Comparison of ENCODE assay signal across 26 cellular contexts in the genomic region with DNA sequence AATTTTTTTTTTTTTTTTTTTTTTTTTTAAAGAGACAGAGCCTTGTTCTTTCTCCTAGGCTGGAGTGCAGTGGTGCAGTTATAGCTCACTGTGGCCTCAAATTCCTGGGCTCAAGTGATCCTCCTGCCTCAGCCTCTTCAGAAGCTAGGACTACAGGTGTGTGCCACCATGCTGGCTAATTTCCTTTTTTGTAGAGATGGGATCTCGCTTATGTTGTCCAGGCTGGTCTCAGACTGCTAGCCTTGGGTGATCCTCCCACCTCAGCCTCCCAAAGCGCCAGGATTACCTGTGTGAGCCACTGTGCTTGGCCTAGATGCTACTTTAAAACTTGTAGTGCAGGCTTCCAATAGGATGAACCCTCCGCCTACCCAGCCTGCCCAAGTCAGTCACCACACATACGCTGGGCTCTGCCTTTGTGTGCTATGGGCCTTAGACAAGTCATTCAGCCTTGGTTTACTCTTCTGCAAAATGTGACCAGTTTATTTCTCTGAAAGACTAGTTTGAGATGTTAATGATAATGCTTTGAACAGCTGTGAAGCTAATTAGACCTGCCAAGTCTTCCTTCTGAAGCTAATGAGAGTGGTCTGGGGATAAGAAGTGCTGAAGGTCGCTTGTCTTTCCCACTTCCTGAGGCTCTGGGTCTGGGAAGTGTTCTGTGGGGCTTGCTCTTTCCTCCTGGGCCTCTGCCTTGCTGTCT. TPM values are rescaled to one million over a fixed set of nuclear protein-coding genes. Genes with fewer than 3 reads are reported as not detected.
DNase-seq lines count a peak whose midpoint lies in the region; ATAC-seq and TF ChIP-seq lines count a peak whose summit lies in the region.
"Had no signal": no experiment of that assay in that cellular context is flagged by ENCODE, and none has a peak within 500 bp of the region (broad histone marks: within the 10 kb centered on the region; RNA-seq: fewer than 3 reads in every experiment).

No MANE protein-coding gene starts in this region.

- no peak for TF ChIP-seq EP300 in stomach (IDR thresholded peaks at IDR 0.05)

- no peak for TF ChIP-seq RAD21 in liver (IDR thresholded peaks at IDR 0.05)

- peaks cover 65% of the 10 kb centered on the region for H3K36me3 Mint-ChIP-seq in Caco-2 (ENCODE audit: insufficient read depth, unreplicated experiment)
- H3K36me3 Mint-ChIP-seq: naive thymus-derived CD4-positive, alpha-beta T cell; T-cell had no signal

- H4K20me1 ChIP-seq in KMS-11 (ENCODE audit: insufficient read depth), result no peaks in the 10 kb centered on the region

- peak overlapping the region; percentile 34; the same call in 1 of the 2 replicates for H3K27ac ChIP-seq in KMS-11
- peak overlapping the region; percentile 1 for H3K27ac ChIP-seq in angular gyrus (ENCODE audit: low read depth, low read length)
- peak overlapping the region; percentile 1 to 66 for H3K27ac ChIP-seq in liver (ENCODE audit: low read depth in 1 of 2, low read length in 2 of 2)
- peak overlapping the region; percentile 25 to 61 (median 47) for H3K27ac ChIP-seq in stomach
- H3K27ac ChIP-seq: C4-2B, gastroesophageal sphincter had no signal

- H3K4me1 Mint-ChIP-seq in Caco-2 (ENCODE audit: low read depth, unreplicated experiment), result peaks cover 18% of the 10 kb centered on the region

- H3K9me3 ChIP-seq in liver (ENCODE audit: control insufficient read depth in 4 of 4, low read length in 3 of 4) (no peaks in the 10 kb centered on the region), stomach (no peaks in the 10 kb centered on the region), Caco-2 (no peaks in the 10 kb centered on the region)
- H3K9me3 ChIP-seq: gastroesophageal sphincter, HAP-1 had no signal

- H3K9me3 Mint-ChIP-seq in Caco-2 (ENCODE audit: unreplicated experiment), result no peaks in the 10 kb centered on the region
- H3K9me3 Mint-ChIP-seq: activated CD4-positive, alpha-beta memory T cell treated with anti-CD3 and anti-CD28 coated beads for 36 hours; activated naive CD4-positive, alpha-beta T cell treated with anti-CD3 and anti-CD28 coated beads, Interleukin-2, amount 10 ng/mL, durations not matched to agents 7 days and 5 days; activated T-helper 1 cell treated with anti-CD3 and anti-CD28 coated beads, Interleukin-12 subunit alpha, Interleukin-12 subunit beta, Interleukin-2, Interleukin-4 antibody, amounts not matched to agents 30 ng/mL and 10 ng/mL and 1 ng/mL, durations not matched to agents 14 hours and 24 hours and 36 hours; naive thymus-derived CD4-positive, alpha-beta T cell; T-cell had no signal

- peak overlapping the region; percentile 14; the same call in 1 of the 2 replicates for H3K9ac ChIP-seq in KMS-11
- H3K9ac ChIP-seq in liver (ENCODE audit: low read depth in 1 of 2, low read length in 2 of 2), result no peak overlapping the region

- peak overlapping the region; percentile 24; the same call in 1 of the 2 replicates for H3K4me2 ChIP-seq in KMS-11

- CTCF ChIA-PET in Caco-2 (lab: Charles Lee), result interaction anchor here (0.6 to 0.7 kb wide), 2 partner anchors 54 to 129 kb away, joined by 4 to 8 read pairs; no protein-coding TSS in a partner anchor

- intact Hi-C loops in stomach (cut with DNase I; ENCODE audit: low total_unique reads), result no loop called here
- intact Hi-C loops in Caco-2 (cut with micrococcal nuclease; ENCODE audit: unreplicated experiment), result loop anchor here (10.0 kb wide), 1 partner anchor 1495 kb away; a partner anchor contains a TSS

- H3K4me3 ChIP-seq in KMS-11 (IDR thresholded peaks at IDR 0.05; ENCODE audit: insufficient read depth, low read depth, low read length) (no peak overlapping the region), liver (ENCODE audit: low read depth in 1 of 3, low read length in 3 of 3) (no peak overlapping the region), stomach (peak overlapping the region in 1 of 4 donors; percentile 34), Caco-2 (ENCODE audit: low read depth, low read length) (no peak overlapping the region)
- H3K4me3 ChIP-seq: gastroesophageal sphincter, HAP-1 had no signal

- POLR2A ChIA-PET in Caco-2 (lab: Charles Lee), result no interaction called here

- H3K27me3 ChIP-seq in KMS-11 (ENCODE audit: insufficient read depth, low read depth) (no peaks in the 10 kb centered on the region), liver (ENCODE audit: control insufficient read depth in 4 of 4, insufficient read depth in 4 of 4, low read length in 3 of 4) (no peaks in the 10 kb centered on the region), stomach (no peaks in the 10 kb centered on the region), Caco-2 (replicated peaks; ENCODE audit: control insufficient read depth, insufficient read depth, low read length) (no peaks in the 10 kb centered on the region)
- H3K27me3 ChIP-seq: gastroesophageal sphincter had no signal

- peaks cover 10% of the 10 kb centered on the region; the same call in 1 of the 2 replicates for H3K79me2 ChIP-seq in KMS-11 (ENCODE audit: insufficient read depth, low read depth)

- no TSS peak for BruUV-seq in Caco-2 (replicated peaks; lab: Mats Ljungman, UMichigan)

- TF ChIP-seq CTCF in KMS-11 (conservative IDR thresholded peaks at IDR 0.05; ENCODE audit: low read depth, low read length) (no peak), liver (IDR thresholded peaks at IDR 0.05; ENCODE audit: low read depth, low read length, missing input control) (no peak), stomach (IDR thresholded peaks at IDR 0.05) (no peak), Caco-2 (IDR thresholded peaks at IDR 0.05; ENCODE audit: insufficient read depth in 1 of 2, low read depth in 1 of 2, low read length in 1 of 2, severe bottlenecking in 1 of 2, unreplicated experiment in 1 of 2) (no peak)

- no peak for TF ChIP-seq POLR2A in stomach (IDR thresholded peaks at IDR 0.05)

- H3K36me3 ChIP-seq in KMS-11 (ENCODE audit: insufficient read depth) (no peaks in the 10 kb centered on the region), liver (ENCODE audit: control insufficient read depth in 4 of 4, insufficient read depth in 3 of 4, low read depth in 1 of 4, low read length in 3 of 4) (peaks cover 0 to 12% (median 0%) of the 10 kb centered on the region in 4 donors), stomach (no peaks in the 10 kb centered on the region), Caco-2 (ENCODE audit: control insufficient read depth, insufficient read depth, low read length) (peaks cover 3% of the 10 kb centered on the region; the same call in 1 of the 2 replicates)
- H3K36me3 ChIP-seq: gastroesophageal sphincter had no signal

- DNase-seq in stomach (no peak), Caco-2 (no peak), HCEC 1CT (no peak), NCI-H510A treated with DMSO at 0.1 percent for 48 hours (lab: John Stamatoyannopoulos, UW) (no peak)
- DNase-seq: activated CD4-positive, alpha-beta memory T cell treated with anti-CD3 and anti-CD28 coated beads for 36 hours; activated CD8-positive, alpha-beta memory T cell treated with anti-CD3 and anti-CD28 coated beads, Interleukin-2, amount 50 U/mL, for 4 hours; activated naive CD4-positive, alpha-beta T cell treated with anti-CD3 and anti-CD28 coated beads, Interleukin-2, amount 10 ng/mL, durations not matched to agents 7 days and 5 days; amygdala; cortex of kidney; hypothalamus; Kasumi-1; naive thymus-derived CD4-positive, alpha-beta T cell; NCI-H524; NK-92 treated with Interleukin-12 subunit alpha and Interleukin-12 subunit beta, amount 100 ng/mL, for 24 hours; occipital lobe; stimulated activated CD4-positive, alpha-beta T cell treated with anti-CD3 and anti-CD28 coated beads, Interleukin-2, amount 100 ng/mL, for 24 hours; T-cell had no signal

- peaks cover 23% of the 10 kb centered on the region for H3K4me1 ChIP-seq in KMS-11 (ENCODE audit: low read depth, poor library complexity, severe bottlenecking)
- peaks cover 13 to 70% (median 32%) of the 10 kb centered on the region in 4 donors for H3K4me1 ChIP-seq in liver (ENCODE audit: control insufficient read depth in 4 of 4, insufficient read depth in 4 of 4, low read length in 3 of 4)
- peaks cover 36 to 72% (median 66%) of the 10 kb centered on the region in 4 donors for H3K4me1 ChIP-seq in stomach
- peaks cover 28% of the 10 kb centered on the region for H3K4me1 ChIP-seq in Caco-2

- ATAC-seq in HG03135 (IDR thresholded peaks at IDR 0.05; ENCODE audit: unreplicated experiment), result no peak
- ATAC-seq: gastroesophageal sphincter; left lobe of liver; naive thymus-derived CD4-positive, alpha-beta T cell; T-cell had no signal

- no peak overlapping the region for H3K4me3 Mint-ChIP-seq in Caco-2 (ENCODE audit: unreplicated experiment)
- H3K4me3 Mint-ChIP-seq: activated CD4-positive, alpha-beta memory T cell treated with anti-CD3 and anti-CD28 coated beads for 36 hours; activated naive CD4-positive, alpha-beta T cell treated with anti-CD3 and anti-CD28 coated beads, Interleukin-2, amount 10 ng/mL, durations not matched to agents 7 days and 5 days; activated T-helper 1 cell treated with anti-CD3 and anti-CD28 coated beads, Interleukin-12 subunit alpha, Interleukin-12 subunit beta, Interleukin-2, Interleukin-4 antibody, amounts not matched to agents 30 ng/mL and 10 ng/mL and 1 ng/mL, durations not matched to agents 14 hours and 24 hours and 36 hours; naive thymus-derived CD4-positive, alpha-beta T cell; T-cell had no signal

- H2AFZ ChIP-seq in KMS-11 (ENCODE audit: low read depth), result no peak overlapping the region

- no peak overlapping the region for H3K27ac Mint-ChIP-seq in Caco-2 (ENCODE audit: unreplicated experiment)
- H3K27ac Mint-ChIP-seq: activated CD4-positive, alpha-beta memory T cell treated with anti-CD3 and anti-CD28 coated beads for 36 hours; activated naive CD4-positive, alpha-beta T cell treated with anti-CD3 and anti-CD28 coated beads, Interleukin-2, amount 10 ng/mL, durations not matched to agents 7 days and 5 days; activated T-helper 1 cell treated with anti-CD3 and anti-CD28 coated beads, Interleukin-12 subunit alpha, Interleukin-12 subunit beta, Interleukin-2, Interleukin-4 antibody, amounts not matched to agents 30 ng/mL and 10 ng/mL and 1 ng/mL, durations not matched to agents 14 hours and 24 hours and 36 hours; naive thymus-derived CD4-positive, alpha-beta T cell; T-cell had no signal

- WGBS in liver, result 93% methylated on average over 5 of the region's 5 CpGs
- 59 to 83% (median 73%) methylated on average over 3 to 5 of the region's 5 CpGs for WGBS in stomach, 5 donors

- H3K27me3 Mint-ChIP-seq in Caco-2 (ENCODE audit: insufficient read depth, unreplicated experiment), result no peaks in the 10 kb centered on the region
- H3K27me3 Mint-ChIP-seq: activated CD4-positive, alpha-beta memory T cell treated with anti-CD3 and anti-CD28 coated beads for 36 hours had no signal

TF ChIP-seq in liver, 16 proteins besides CTCF, POLR2A, EP300 and RAD21 (continues in another document):
- TF ChIP-seq EGR1 (IDR thresholded peaks at IDR 0.05; ENCODE audit: low read depth in 2 of 2) (no peak), FOXA1 (IDR thresholded peaks at IDR 0.05) (no peak), HNF4G (IDR thresholded peaks at IDR 0.05) (no peak)

RNA-seq across cellular contexts. Expression of a gene that starts 5.2 kb away (rescaled TPM):
- total RNA-seq in liver, result 10 to 100 TPM in 1 of 2 donors, 1 to 10 TPM in 1; 6.8 to 54.3 TPM
- 10 to 100 TPM; 39.8 to 78.3 TPM for polyA plus RNA-seq in liver
- total RNA-seq in stomach, result 100 to 1,000 TPM in 1 of 5 donors, 10 to 100 TPM in 4; 29.2 to 167 (median 50.2) TPM
- polyA plus RNA-seq in stomach, result 10 to 100 TPM; 63.3 to 75.3 (median 69.7) TPM
- total RNA-seq in Caco-2 (2022), result 128 and 142 TPM in 2 replicates

RNA-seq across cellular contexts. Expression of a gene that starts 58.4 kb away (rescaled TPM):
- total RNA-seq in liver, result 1 to 10 TPM; 4.4 to 6.2 TPM
- polyA plus RNA-seq in liver, result 10 to 100 TPM in 1 of 2 donors, 1 to 10 TPM in 1; 4.1 to 12.9 TPM
- total RNA-seq in stomach, result 10 to 100 TPM in 2 of 5 donors, 1 to 10 TPM in 2, not detected in 1; 1.3 to 16.2 (median 8.4) TPM
- 1 to 10 TPM; 2.7 to 3.9 (median 3.7) TPM for polyA plus RNA-seq in stomach
- total RNA-seq in Caco-2 (2022), result 11.9 and 12.1 TPM in 2 replicates
